ENCODE assay signal across 19 cellular contexts in the genomic region with DNA sequence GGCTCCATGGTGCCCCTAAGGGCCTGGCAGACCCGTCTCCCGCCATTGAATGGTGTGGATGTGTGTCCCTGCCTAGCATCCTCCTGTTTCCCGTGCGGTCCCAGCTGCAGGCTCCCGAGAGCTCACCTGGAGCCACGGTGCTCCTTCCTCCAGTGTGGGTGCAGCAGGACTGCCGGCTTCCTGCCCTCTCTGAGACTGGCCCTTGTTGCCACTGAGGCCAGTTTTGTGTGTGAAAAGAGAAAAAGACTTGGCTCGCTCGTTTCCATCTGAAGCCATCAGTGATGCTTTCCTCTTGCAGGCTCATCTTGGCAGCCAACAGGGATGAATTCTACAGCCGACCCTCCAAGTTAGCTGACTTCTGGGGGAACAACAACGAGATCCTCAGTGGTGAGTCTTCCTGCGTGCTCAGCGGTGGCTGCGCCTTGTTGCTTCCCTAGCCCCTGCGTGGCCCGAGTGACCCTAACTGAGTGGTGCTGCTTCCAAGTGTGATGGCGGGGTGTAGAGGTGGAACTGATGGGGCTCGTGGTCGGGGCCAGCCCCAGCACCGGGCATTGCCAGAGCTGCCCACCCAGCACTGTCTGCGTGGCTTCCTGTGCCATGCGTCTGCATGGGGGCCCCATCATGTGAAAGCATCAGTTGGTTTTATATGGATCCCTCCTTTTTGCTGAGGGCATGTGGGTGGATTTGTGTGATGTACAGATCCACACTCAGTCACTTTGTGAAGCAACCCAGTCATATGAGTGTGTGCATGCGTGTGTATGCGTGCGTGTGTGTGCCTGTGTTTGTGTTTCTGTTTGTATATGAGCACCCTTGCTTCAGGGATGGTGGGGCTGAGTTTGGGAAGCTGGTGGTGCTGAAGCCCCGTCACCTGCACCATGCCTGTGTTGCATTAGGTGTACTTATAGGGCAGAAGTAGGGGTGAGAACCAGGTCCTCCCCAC.
"Had no signal": no experiment of that assay in that cellular context is flagged by ENCODE, and none has a peak within 500 bp of the region (broad histone marks: within the 10 kb centered on the region; RNA-seq: fewer than 3 reads in every experiment).

No MANE protein-coding gene starts in this region.

- H3K27ac Mint-ChIP-seq: naive thymus-derived CD4-positive, alpha-beta T cell had no signal

- DNase-seq: effector memory CD4-positive, alpha-beta T cell; gastrocnemius medialis; heart right ventricle; hypothalamus; kidney glomerular epithelial cell; mesendoderm; naive thymus-derived CD4-positive, alpha-beta T cell; occipital lobe; psoas muscle; right lobe of liver; stimulated activated CD4-positive, alpha-beta T cell treated with anti-CD3 and anti-CD28 coated beads, Interleukin-1b, Interleukin-23, amount 100 ng/mL, for 48 hours; stimulated activated CD4-positive, alpha-beta T cell treated with anti-CD3 and anti-CD28 coated beads, Interleukin-4, amount 100 ng/mL, for 24 hours; stimulated activated naive CD4-positive, alpha-beta T cell; tibial artery; upper lobe of left lung had no signal

- H3K4me1 ChIP-seq: gastrocnemius medialis, psoas muscle, tibial artery, upper lobe of left lung, vagina had no signal

- H3K4me3 ChIP-seq: esophagus muscularis mucosa, gastrocnemius medialis, heart right ventricle, psoas muscle, right lobe of liver, tibial artery, upper lobe of left lung, vagina had no signal

- H3K27me3 Mint-ChIP-seq: naive thymus-derived CD4-positive, alpha-beta T cell had no signal

- H3K4me3 Mint-ChIP-seq: naive thymus-derived CD4-positive, alpha-beta T cell had no signal

- ATAC-seq: gastrocnemius medialis; heart right ventricle; naive thymus-derived CD4-positive, alpha-beta T cell; psoas muscle had no signal

- H3K27me3 ChIP-seq: esophagus muscularis mucosa, gastrocnemius medialis, heart right ventricle, right lobe of liver, tibial artery, upper lobe of left lung, vagina had no signal

- H3K9me3 ChIP-seq: esophagus muscularis mucosa, gastrocnemius medialis, psoas muscle, right lobe of liver, tibial artery, upper lobe of left lung, vagina had no signal

- H3K27ac ChIP-seq: epithelial cell of prostate, esophagus muscularis mucosa, gastrocnemius medialis, heart right ventricle, psoas muscle, right lobe of liver, tibial artery, upper lobe of left lung, vagina had no signal

- FAIRE-seq: islet of Langerhans had no signal
